8 cellular contexts compared by ENCODE assay signal in the genomic region with DNA sequence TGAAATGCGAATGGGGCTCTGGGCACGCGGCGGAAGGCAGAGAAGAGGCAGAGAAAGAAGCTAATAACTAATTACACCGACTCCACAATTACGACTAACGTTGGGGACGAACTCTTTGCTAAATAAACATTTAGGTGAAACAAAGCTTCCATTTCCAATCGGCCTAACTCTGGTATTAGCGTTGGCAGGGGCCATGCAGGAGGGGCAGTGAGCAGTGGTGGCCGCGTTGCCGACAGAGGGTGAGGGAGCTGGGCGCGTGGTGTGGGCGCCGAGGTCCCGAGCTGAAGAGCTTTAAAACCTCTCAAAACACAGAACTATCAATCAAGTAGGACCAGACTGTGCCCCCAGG. TPM values are rescaled to one million over a fixed set of nuclear protein-coding genes. Genes with fewer than 3 reads are reported as not detected.
DNase-seq lines count a peak whose midpoint lies in the region; ATAC-seq lines count a peak whose summit lies in the region.

No MANE protein-coding gene starts in this region.

- no peaks in the 10 kb centered on the region for H3K27me3 ChIP-seq in effector memory CD4-positive, alpha-beta T cell (replicated peaks; ENCODE audit: control insufficient read depth, insufficient read depth, low read length, poor library complexity, severe bottlenecking)

- peak overlapping the region; percentile 87 for H3K4me3 ChIP-seq in effector memory CD4-positive, alpha-beta T cell (ENCODE audit: insufficient read depth, low read depth, low read length, poor library complexity, severe bottlenecking)

- H3K27ac ChIP-seq in effector memory CD4-positive, alpha-beta T cell (ENCODE audit: insufficient read depth, low read length, poor library complexity, severe bottlenecking), result peak overlapping the region; percentile 91

- no peaks in the 10 kb centered on the region for H3K9me3 ChIP-seq in effector memory CD4-positive, alpha-beta T cell (ENCODE audit: control insufficient read depth, low read length)

- H3K36me3 Mint-ChIP-seq in natural killer cell treated with Interleukin-12 subunit alpha and Interleukin-12 subunit beta and Interleukin-15 and Interleukin-18, amount 100 ng/mL, for 72 hours, result no peaks in the 10 kb centered on the region

- H3K36me3 ChIP-seq in effector memory CD4-positive, alpha-beta T cell (ENCODE audit: control insufficient read depth, insufficient read depth, low read length), result no peaks in the 10 kb centered on the region

- peak; percentile 4 for ATAC-seq in GM19438 (IDR thresholded peaks at IDR 0.05; ENCODE audit: low read depth, unreplicated experiment)
- peak in 1 of 2 donors; percentile 18 for ATAC-seq in natural killer cell treated with Interleukin-12 subunit alpha and Interleukin-12 subunit beta and Interleukin-15 and Interleukin-18, amount 100 ng/mL, for 72 hours
- no peak for ATAC-seq in GM21786 (IDR thresholded peaks at IDR 0.05; ENCODE audit: unreplicated experiment)
- ATAC-seq in HG03565 (IDR thresholded peaks at IDR 0.05; ENCODE audit: unreplicated experiment), result no peak

- DNase-seq in NCI-H128 (lab: John Stamatoyannopoulos, UW; ENCODE audit: unreplicated experiment) (peak; percentile 38), foreskin melanocyte (no peak), NCI-H748 (lab: John Stamatoyannopoulos, UW; ENCODE audit: unreplicated experiment) (no peak)
- no peak for DNase-seq in effector memory CD4-positive, alpha-beta T cell
- no peak for DNase-seq in natural killer cell treated with Interleukin-12 subunit alpha and Interleukin-12 subunit beta and Interleukin-15 and Interleukin-18, amount 100 ng/mL, for 72 hours (ENCODE audit: low spot score)

- H3K9me3 Mint-ChIP-seq in natural killer cell treated with Interleukin-12 subunit alpha and Interleukin-12 subunit beta and Interleukin-15 and Interleukin-18, amount 100 ng/mL, for 72 hours, result no peaks in the 10 kb centered on the region

- peak overlapping the region; percentile 93 for H3K4me3 Mint-ChIP-seq in natural killer cell treated with Interleukin-12 subunit alpha and Interleukin-12 subunit beta and Interleukin-15 and Interleukin-18, amount 100 ng/mL, for 72 hours

- H3K27ac Mint-ChIP-seq in natural killer cell treated with Interleukin-12 subunit alpha and Interleukin-12 subunit beta and Interleukin-15 and Interleukin-18, amount 100 ng/mL, for 72 hours, result peak overlapping the region; percentile 84

- H3K27me3 Mint-ChIP-seq in natural killer cell treated with Interleukin-12 subunit alpha and Interleukin-12 subunit beta and Interleukin-15 and Interleukin-18, amount 100 ng/mL, for 72 hours, result no peaks in the 10 kb centered on the region

- no peaks in the 10 kb centered on the region for H3K4me1 ChIP-seq in effector memory CD4-positive, alpha-beta T cell (ENCODE audit: control insufficient read depth, insufficient read depth, low read length, poor library complexity, severe bottlenecking)

- H3K4me1 Mint-ChIP-seq in natural killer cell treated with Interleukin-12 subunit alpha and Interleukin-12 subunit beta and Interleukin-15 and Interleukin-18, amount 100 ng/mL, for 72 hours (ENCODE audit: low read depth in 2 of 2), result peaks cover 6 to 10% of the 10 kb centered on the region in 2 donors

RNA-seq across cellular contexts. Expression of gene NDUFV3, which starts 0.6 kb away (rescaled TPM):
- total RNA-seq in natural killer cell treated with Interleukin-12 subunit alpha and Interleukin-12 subunit beta and Interleukin-15 and Interleukin-18, amount 100 ng/mL, for 72 hours, result 10 to 100 TPM; 32.9 to 54.0 TPM

RNA-seq across cellular contexts. Expression of gene WDR4, which starts 13.2 kb away (rescaled TPM):
- total RNA-seq in natural killer cell treated with Interleukin-12 subunit alpha and Interleukin-12 subunit beta and Interleukin-15 and Interleukin-18, amount 100 ng/mL, for 72 hours, result 100 to 1,000 TPM in 1 of 2 donors, 10 to 100 TPM in 1; 28.5 to 112 TPM

RNA-seq across cellular contexts. Expression of gene ERVH48-1, which starts 32.9 kb away (rescaled TPM):
- not detected for total RNA-seq in natural killer cell treated with Interleukin-12 subunit alpha and Interleukin-12 subunit beta and Interleukin-15 and Interleukin-18, amount 100 ng/mL, for 72 hours
